9 cellular contexts compared by ENCODE assay signal in the genomic region with DNA sequence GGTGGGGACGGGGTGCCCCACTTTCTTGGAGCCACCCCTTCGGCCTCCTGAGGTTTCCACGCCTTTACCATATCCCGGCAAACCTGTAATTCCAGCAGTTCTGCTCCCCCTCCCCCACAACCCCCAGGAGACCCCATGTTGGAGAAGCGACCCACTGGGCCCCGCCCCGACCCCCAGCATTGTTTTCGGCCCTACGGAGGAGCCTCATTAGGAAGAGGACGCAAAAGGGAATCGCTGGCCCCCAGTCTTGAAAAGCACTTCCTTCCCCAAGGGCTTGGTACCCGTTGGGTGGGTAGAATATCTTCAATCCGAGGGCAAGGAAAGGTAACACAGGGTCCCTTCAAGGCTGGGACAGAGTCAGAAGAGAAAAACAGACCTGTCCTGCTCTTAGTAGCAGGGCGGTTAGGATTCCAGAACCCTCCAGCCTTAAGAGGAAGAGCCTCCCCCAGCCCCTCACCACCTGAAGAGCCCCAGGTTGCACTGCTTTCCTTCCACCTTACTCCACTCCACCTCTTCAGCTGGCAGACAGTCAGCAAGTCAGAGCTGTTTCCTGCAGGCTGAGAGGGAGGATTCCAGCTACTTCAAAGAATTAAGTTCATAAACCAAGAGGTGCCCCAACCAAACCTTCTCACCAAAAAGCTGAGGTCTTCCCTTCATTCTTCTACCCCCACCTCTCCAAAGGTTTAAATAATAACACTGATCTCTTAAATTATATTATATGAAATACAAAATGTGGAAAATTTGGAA. TPM values are rescaled to one million over a fixed set of nuclear protein-coding genes. Genes with fewer than 3 reads are reported as not detected.
A peak's percentile ranks its signal among the peaks of the same experiment; 100 is the strongest.
DNase-seq lines count a peak whose midpoint lies in the region; ATAC-seq, FAIRE-seq and TF ChIP-seq lines count a peak whose summit lies in the region.
"Had no signal": no experiment of that assay in that cellular context is flagged by ENCODE, and none has a peak within 500 bp of the region (broad histone marks: within the 10 kb centered on the region; RNA-seq: fewer than 3 reads in every experiment).

No MANE protein-coding gene starts in this region.

- peak overlapping the region; percentile 88 to 95 for H3K4me2 ChIP-seq in H1 (ENCODE audit: insufficient read depth in 1 of 2, low read depth in 2 of 2, low read length in 2 of 2)
- H3K4me2 ChIP-seq: KMS-11 had no signal

- TF ChIP-seq POLR2A in H1 (IDR thresholded peaks at IDR 0.05; ENCODE audit: control extremely low read depth in 1 of 2, low read depth in 2 of 2, low read length in 2 of 2): no peak

- CTCF ChIA-PET in AG04450 (lab: Charles Lee): no interaction called here
- CTCF ChIA-PET in H1 (lab: Charles Lee; ENCODE audit: partially characterized antibody): interaction anchor here (0.6 to 1.0 kb wide), 2 partner anchors 44 to 175 kb away, joined by 3 to 4 read pairs; no protein-coding TSS in a partner anchor

- TF ChIP-seq CTCF in AG04450 (IDR thresholded peaks at IDR 0.05; ENCODE audit: low read depth, low read length) (no peak), H1 (IDR thresholded peaks at IDR 0.05; ENCODE audit: control extremely low read depth in 1 of 3, insufficient read depth in 1 of 3, low read depth in 1 of 3, low read length in 3 of 3) (no peak)

- WGBS in H1 (ENCODE audit: extremely low coverage in 1 of 2, insufficient coverage in 1 of 2, insufficient read length in 1 of 2, insufficient replicate concordance in 2 of 2, low coverage in 1 of 2, low lambda C conversion rate in 2 of 2, missing lambda C conversion rate in 1 of 2), 2 experiments: 6% methylated on average over 13 of the region's 14 CpGs; no CpG with 5 or more reads in 1 of the 2 experiments

- H3K9me3 Mint-ChIP-seq in naive thymus-derived CD8-positive, alpha-beta T cell: no peaks in the 10 kb centered on the region

- H3K36me3 Mint-ChIP-seq in naive thymus-derived CD8-positive, alpha-beta T cell: no peaks in the 10 kb centered on the region

- FAIRE-seq in H1 (lab: Jason Lieb, UNC): no peak

- H2AK5ac ChIP-seq in H1 (ENCODE audit: low read depth, low read length): no peak overlapping the region

- H2BK20ac ChIP-seq in H1 (ENCODE audit: low read length): no peak overlapping the region

- no peak overlapping the region for H2BK120ac ChIP-seq in H1 (replicated peaks; ENCODE audit: low read depth, low read length)

- peak overlapping the region; percentile 44; the same call in 1 of the 2 replicates for H2BK5ac ChIP-seq in H1 (ENCODE audit: low read depth, low read length)

- peaks cover 17% of the 10 kb centered on the region; the same call in 1 of the 2 replicates for H3K23me2 ChIP-seq in H1 (ENCODE audit: low read depth, low read length)

- H3K23ac ChIP-seq in H1 (ENCODE audit: insufficient read length): no peak overlapping the region

- H3K27me3 ChIP-seq in AG04450 (ENCODE audit: control insufficient read depth, insufficient read depth, low read length) (no peaks in the 10 kb centered on the region), MG63 (no peaks in the 10 kb centered on the region), H1 (replicated peaks in 1 of 4; ENCODE audit: control insufficient read depth in 3 of 4, extremely low read depth in 1 of 4, insufficient read depth in 3 of 4, low read length in 3 of 4) (peaks cover 0 to 2% (median 0%) of the 10 kb centered on the region in 4 experiments; a peak in 2 of 7 replicates)

- POLR2A ChIA-PET in AG04450 (lab: Yijun Ruan, JAX) (no interaction called here), H1 (lab: Charles Lee; ENCODE audit: partially characterized antibody) (interaction anchor here (0.6 to 1.5 kb wide), 5 partner anchors 10 to 135 kb away, joined by 3 to 4 read pairs (median 3); partner anchors contain the start of gene SERPINF1)
- POLR2A ChIA-PET in naive thymus-derived CD8-positive, alpha-beta T cell (lab: Charles Lee): interaction anchor here (0.6 to 1.6 kb wide), 2 partner anchors 19 to 27 kb away, joined by 3 to 5 read pairs; no protein-coding TSS in a partner anchor

- no peak overlapping the region for H3K56ac ChIP-seq in H1 (replicated peaks; ENCODE audit: insufficient read length, low read depth, low read length)

- no peak overlapping the region for H4K91ac ChIP-seq in H1 (replicated peaks; ENCODE audit: insufficient read length, low read length)

- H3K4me3 ChIP-seq in AG04450 (ENCODE audit: low read depth, low read length) (peak overlapping the region; percentile 66), MG63 (peak overlapping the region; percentile 49), H1 (ENCODE audit: extremely low read depth in 1 of 4, insufficient read depth in 2 of 4, low read depth in 3 of 4, low read length in 4 of 4) (peak overlapping the region; percentile 58 to 77 (median 73))

- H3K18ac ChIP-seq in H1 (ENCODE audit: extremely low read depth, low read length): no peak overlapping the region; the same call in 1 of the 2 replicates

- peak overlapping the region; percentile 56 to 83 (median 74) for H3K4me3 Mint-ChIP-seq in naive thymus-derived CD8-positive, alpha-beta T cell

- H3K79me2 ChIP-seq in H1 (ENCODE audit: control insufficient read depth in 1 of 2, insufficient read depth in 2 of 2, low read length in 2 of 2): no peaks in the 10 kb centered on the region

- H3K4me1 Mint-ChIP-seq in naive thymus-derived CD8-positive, alpha-beta T cell: peaks cover 8 to 32% (median 26%) of the 10 kb centered on the region in 4 donors

- H3K14ac ChIP-seq in H1 (ENCODE audit: insufficient read length): no peak overlapping the region

- H3K9me3 ChIP-seq in AG04450 (ENCODE audit: control insufficient read depth, insufficient read depth, low read length) (no peaks in the 10 kb centered on the region; the same call in 1 of the 2 replicates), MG63 (no peaks in the 10 kb centered on the region), H1 (ENCODE audit: insufficient read depth in 2 of 2, low read depth in 1 of 2, low read length in 1 of 2) (no peaks in the 10 kb centered on the region)

- peaks cover 7% of the 10 kb centered on the region; the same call in 1 of the 2 replicates for H3K79me1 ChIP-seq in H1 (ENCODE audit: low read depth, low read length)

- H3K36me3 ChIP-seq in MG63 (peaks cover 32% of the 10 kb centered on the region), H1 (ENCODE audit: control insufficient read depth in 2 of 4, insufficient read depth in 4 of 4, low read length in 3 of 4) (no peaks in the 10 kb centered on the region)

- peaks cover 0 to 7% of the 10 kb centered on the region in 2 experiments for H4K20me1 ChIP-seq in H1 (replicated peaks in 1 of 2; ENCODE audit: control insufficient read depth in 1 of 2, insufficient read depth in 2 of 2, low read length in 2 of 2)

- no peak for TF ChIP-seq RAD21 in H1 (IDR thresholded peaks at IDR 0.05 in 1 of 2, conservative IDR thresholded peaks at IDR 0.05 in 1 of 2; ENCODE audit: low read depth in 2 of 2, low read length in 2 of 2)

- H3K4me1 ChIP-seq in H1 (replicated peaks in 1 of 4; ENCODE audit: control insufficient read depth in 3 of 4, insufficient read depth in 4 of 4, low read length in 3 of 4): peaks cover 0 to 19% (median 15%) of the 10 kb centered on the region in 4 experiments; a peak in 6 of 7 replicates

- no peak overlapping the region; the same call in 1 of the 2 replicates for H2AFZ ChIP-seq in H1 (ENCODE audit: low read length)

- peak overlapping the region in 1 of 4 experiments; percentile 43; a peak in 2 of 7 replicates for H3K9ac ChIP-seq in H1 (replicated peaks in 1 of 4; ENCODE audit: extremely low read depth in 1 of 4, low read depth in 3 of 4, low read length in 3 of 4)
- H3K9ac ChIP-seq: KMS-11 had no signal

- H2BK15ac ChIP-seq in H1 (ENCODE audit: low read length): peak overlapping the region; percentile 72

- ATAC-seq in naive thymus-derived CD8-positive, alpha-beta T cell: peak; percentile 11 to 15
- no peak for ATAC-seq in HG03196 (IDR thresholded peaks at IDR 0.05; ENCODE audit: unreplicated experiment)

- peaks cover 3 to 40% (median 21%) of the 10 kb centered on the region in 5 donors for H3K27me3 Mint-ChIP-seq in naive thymus-derived CD8-positive, alpha-beta T cell

- no peak overlapping the region; the same call in 1 of the 2 replicates for H4K8ac ChIP-seq in H1 (ENCODE audit: extremely low read depth, insufficient read depth, low read length)

- TF ChIP-seq EP300 in H1 (IDR thresholded peaks at IDR 0.05; ENCODE audit: borderline replicate concordance in 1 of 2, low read depth in 2 of 2, low read length in 2 of 2): no peak

- H2BK12ac ChIP-seq in H1 (ENCODE audit: low read depth, low read length): peak overlapping the region; percentile 68; the same call in 1 of the 2 replicates

- H3K4ac ChIP-seq in H1 (replicated peaks; ENCODE audit: insufficient read length, low read depth, low read length): no peak overlapping the region

- no peak overlapping the region for H4K5ac ChIP-seq in H1 (ENCODE audit: insufficient read length, low read depth, low read length)

- H3K27ac ChIP-seq in AG04450 (ENCODE audit: low read depth, low read length) (peak overlapping the region; percentile 70), H1 (ENCODE audit: low read depth, low read length) (no peak overlapping the region)
- H3K27ac ChIP-seq: KMS-11 had no signal

- peak overlapping the region in 5 of 10 donors; percentile 14 to 66 (median 32) for H3K27ac Mint-ChIP-seq in naive thymus-derived CD8-positive, alpha-beta T cell

- DNase-seq in AG04450 (ENCODE audit: low read depth, low spot score) (no peak), MG63 (no peak), H1 (ENCODE audit: low read depth in 1 of 2, low spot score in 2 of 2) (peak in 1 of 2 experiments; percentile 61), NCI-H1092 (lab: John Stamatoyannopoulos, UW) (no peak), midbrain (lab: John Stamatoyannopoulos, UW) (no peak)
- peak in 2 of 10 donors; percentile 28 to 39 for DNase-seq in naive thymus-derived CD8-positive, alpha-beta T cell
- no peak for DNase-seq in activated CD4-positive, CD25-positive, alpha-beta regulatory T cell treated with anti-CD3 and anti-CD28 coated beads, Interleukin-2, amount 50 U/mL, for 72 hours

RNA-seq across cellular contexts. Expression of gene TLCD2, which starts 0.8 kb away (rescaled TPM):
- polyA plus RNA-seq in AG04450 (2011; rRNA removed): 3.0 and 3.1 TPM in 2 replicates
- polyA minus RNA-seq in AG04450 (2011; rRNA and poly(A)+ RNA removed): 3.1 and 3.2 TPM in 2 replicates
- total RNA-seq in MG63 (2014; rRNA removed; shearing (Covaris generic); ENCODE audit: low replicate concordance): 0.37 and 0.59 TPM in 2 replicates
- total RNA-seq in H1 (2021; fragmentation: NEBNext Ultra II Directional; extraction: Animal tissue kit (Norgen Biotek cat#: 25700)): 1.3 and 1.4 TPM in 2 replicates
- 0.47 and 0.69 TPM in 2 replicates for polyA plus RNA-seq in H1 (2011; rRNA removed)
- polyA plus RNA-seq in H1 (2011; cell fraction: cytosol; rRNA removed): 0.83 TPM
- polyA plus RNA-seq in H1 (2011; cell fraction: nucleus; rRNA removed): 2.2 TPM
- polyA plus RNA-seq in H1 (2012, experiment 1 of 2): 1.4 to 1.9 TPM (median 1.5 TPM) in 4 replicates
- polyA plus RNA-seq in H1 (2012, experiment 2 of 2): 0.58 TPM
- polyA plus RNA-seq in H1 (2013, experiment 1 of 2): 1.9 TPM
- polyA plus RNA-seq in H1 (2013, experiment 2 of 2): 1.6 TPM
- 0.85 and 1.0 TPM in 2 replicates for polyA minus RNA-seq in H1 (2011; rRNA and poly(A)+ RNA removed)
- polyA minus RNA-seq in H1 (2011; cell fraction: cytosol; rRNA and poly(A)+ RNA removed): 0.66 TPM
- 2.1 TPM for polyA minus RNA-seq in H1 (2011; cell fraction: nucleus; rRNA and poly(A)+ RNA removed)
- total RNA-seq in naive thymus-derived CD8-positive, alpha-beta T cell: not detected
- polyA plus RNA-seq in naive thymus-derived CD8-positive, alpha-beta T cell: not detected

RNA-seq across cellular contexts. Expression of gene WDR81, which starts 13.5 kb away (rescaled TPM):
- polyA plus RNA-seq in AG04450 (2011; rRNA removed): 2.9 and 3.6 TPM in 2 replicates
- 5.7 and 6.9 TPM in 2 replicates for polyA minus RNA-seq in AG04450 (2011; rRNA and poly(A)+ RNA removed)
- total RNA-seq in MG63 (2014; rRNA removed; shearing (Covaris generic); ENCODE audit: low replicate concordance): 7.2 and 20.3 TPM in 2 replicates
- 12.3 and 13.1 TPM in 2 replicates for total RNA-seq in H1 (2021; fragmentation: NEBNext Ultra II Directional; extraction: Animal tissue kit (Norgen Biotek cat#: 25700))
- polyA plus RNA-seq in H1 (2011; rRNA removed): 9.1 and 12.9 TPM in 2 replicates
- 8.0 TPM for polyA plus RNA-seq in H1 (2011; cell fraction: cytosol; rRNA removed)
- polyA plus RNA-seq in H1 (2011; cell fraction: nucleus; rRNA removed): 30.5 TPM
- 7.4 to 14.0 TPM (median 13.7 TPM) in 4 replicates for polyA plus RNA-seq in H1 (2012, experiment 1 of 2)
- polyA plus RNA-seq in H1 (2012, experiment 2 of 2): 10.3 TPM
- polyA plus RNA-seq in H1 (2013, experiment 1 of 2): 6.6 TPM
- 5.4 TPM for polyA plus RNA-seq in H1 (2013, experiment 2 of 2)
- polyA minus RNA-seq in H1 (2011; rRNA and poly(A)+ RNA removed): 7.8 and 8.5 TPM in 2 replicates
- 10.5 TPM for polyA minus RNA-seq in H1 (2011; cell fraction: cytosol; rRNA and poly(A)+ RNA removed)
- 13.8 TPM for polyA minus RNA-seq in H1 (2011; cell fraction: nucleus; rRNA and poly(A)+ RNA removed)
- 10 to 100 TPM; 48.2 to 50.7 TPM for total RNA-seq in naive thymus-derived CD8-positive, alpha-beta T cell
- polyA plus RNA-seq in naive thymus-derived CD8-positive, alpha-beta T cell: 10 to 100 TPM in 1 of 3 donors, 1 to 10 TPM in 2; 6.8 to 20.6 (median 9.2) TPM

RNA-seq across cellular contexts. Expression of gene PRPF8, which starts 26.3 kb away (rescaled TPM):
- polyA plus RNA-seq in AG04450 (2011; rRNA removed) (126 and 161 TPM in 2 replicates), H1 (2011; rRNA removed) (271 and 337 TPM in 2 replicates)
- 420 and 507 TPM in 2 replicates for polyA minus RNA-seq in AG04450 (2011; rRNA and poly(A)+ RNA removed)
- 80.5 and 100 TPM in 2 replicates for total RNA-seq in MG63 (2014; rRNA removed; shearing (Covaris generic); ENCODE audit: low replicate concordance)
- 328 and 329 TPM in 2 replicates for total RNA-seq in H1 (2021; fragmentation: NEBNext Ultra II Directional; extraction: Animal tissue kit (Norgen Biotek cat#: 25700))
- 171 TPM for polyA plus RNA-seq in H1 (2011; cell fraction: cytosol; rRNA removed)
- 475 TPM for polyA plus RNA-seq in H1 (2011; cell fraction: nucleus; rRNA removed)
- 269 to 356 TPM (median 294 TPM) in 4 replicates for polyA plus RNA-seq in H1 (2012, experiment 1 of 2)
- polyA plus RNA-seq in H1 (2012, experiment 2 of 2): 746 TPM
- polyA plus RNA-seq in H1 (2013, experiment 1 of 2): 148 TPM
- 123 TPM for polyA plus RNA-seq in H1 (2013, experiment 2 of 2)
- 610 and 698 TPM in 2 replicates for polyA minus RNA-seq in H1 (2011; rRNA and poly(A)+ RNA removed)
- polyA minus RNA-seq in H1 (2011; cell fraction: cytosol; rRNA and poly(A)+ RNA removed): 338 TPM
- polyA minus RNA-seq in H1 (2011; cell fraction: nucleus; rRNA and poly(A)+ RNA removed): 277 TPM
- total RNA-seq in naive thymus-derived CD8-positive, alpha-beta T cell: 100 to 1,000 TPM; 523 to 532 TPM
- polyA plus RNA-seq in naive thymus-derived CD8-positive, alpha-beta T cell: 100 to 1,000 TPM; 133 to 227 (median 176) TPM

RNA-seq across cellular contexts. Expression of gene SERPINF2, which starts 31.7 kb away (rescaled TPM):
- polyA plus RNA-seq in AG04450 (2011; rRNA removed): 0.07 TPM in 1 of 2 replicates, not detected in the other
- polyA minus RNA-seq in AG04450 (2011; rRNA and poly(A)+ RNA removed): not detected in 2 replicates
- total RNA-seq in MG63 (2014; rRNA removed; shearing (Covaris generic); ENCODE audit: low replicate concordance): not detected in 2 replicates
- total RNA-seq in H1 (2021; fragmentation: NEBNext Ultra II Directional; extraction: Animal tissue kit (Norgen Biotek cat#: 25700)): 1.6 and 1.8 TPM in 2 replicates
- polyA plus RNA-seq in H1 (2011; rRNA removed): 3.2 and 5.5 TPM in 2 replicates
- 3.3 TPM for polyA plus RNA-seq in H1 (2011; cell fraction: cytosol; rRNA removed)
- polyA plus RNA-seq in H1 (2011; cell fraction: nucleus; rRNA removed): 2.3 TPM
- polyA plus RNA-seq in H1 (2012, experiment 1 of 2): 1.1 to 2.2 TPM (median 1.7 TPM) in 4 replicates
- polyA plus RNA-seq in H1 (2012, experiment 2 of 2): 1.3 TPM
- polyA plus RNA-seq in H1 (2013, experiment 1 of 2): 0.81 TPM
- 0.81 TPM for polyA plus RNA-seq in H1 (2013, experiment 2 of 2)
- 0.73 and 0.82 TPM in 2 replicates for polyA minus RNA-seq in H1 (2011; rRNA and poly(A)+ RNA removed)
- polyA minus RNA-seq in H1 (2011; cell fraction: cytosol; rRNA and poly(A)+ RNA removed): 1.8 TPM
- polyA minus RNA-seq in H1 (2011; cell fraction: nucleus; rRNA and poly(A)+ RNA removed): 0.60 TPM
- total RNA-seq in naive thymus-derived CD8-positive, alpha-beta T cell: 1 to 10 TPM in 1 of 2 experiments, under 1 TPM in 1; 0.85 to 1.5 TPM
- under 1 TPM in 2 of 3 donors, not detected in 1; 0.10 to 0.25 TPM for polyA plus RNA-seq in naive thymus-derived CD8-positive, alpha-beta T cell

RNA-seq across cellular contexts. Expression of gene SERPINF1, which starts 50.9 kb away (rescaled TPM):
- polyA plus RNA-seq in AG04450 (2011; rRNA removed): 376 and 473 TPM in 2 replicates
- 64.2 and 93.9 TPM in 2 replicates for polyA minus RNA-seq in AG04450 (2011; rRNA and poly(A)+ RNA removed)
- 1.2 and 5.0 TPM in 2 replicates for total RNA-seq in MG63 (2014; rRNA removed; shearing (Covaris generic); ENCODE audit: low replicate concordance)
- 41.5 and 42.3 TPM in 2 replicates for total RNA-seq in H1 (2021; fragmentation: NEBNext Ultra II Directional; extraction: Animal tissue kit (Norgen Biotek cat#: 25700))
- polyA plus RNA-seq in H1 (2011; rRNA removed): 136 and 161 TPM in 2 replicates
- 112 TPM for polyA plus RNA-seq in H1 (2011; cell fraction: cytosol; rRNA removed)
- 138 TPM for polyA plus RNA-seq in H1 (2011; cell fraction: nucleus; rRNA removed)
- 44.7 to 50.6 TPM (median 49.2 TPM) in 4 replicates for polyA plus RNA-seq in H1 (2012, experiment 1 of 2)
- polyA plus RNA-seq in H1 (2012, experiment 2 of 2): 62.1 TPM
- 94.4 TPM for polyA plus RNA-seq in H1 (2013, experiment 1 of 2)
- 101 TPM for polyA plus RNA-seq in H1 (2013, experiment 2 of 2)
- polyA minus RNA-seq in H1 (2011; rRNA and poly(A)+ RNA removed): 45.7 and 57.7 TPM in 2 replicates
- 29.4 TPM for polyA minus RNA-seq in H1 (2011; cell fraction: cytosol; rRNA and poly(A)+ RNA removed)
- 23.2 TPM for polyA minus RNA-seq in H1 (2011; cell fraction: nucleus; rRNA and poly(A)+ RNA removed)
- 10 to 100 TPM; 12.4 to 13.9 TPM for total RNA-seq in naive thymus-derived CD8-positive, alpha-beta T cell
- 10 to 100 TPM in 2 of 3 donors, 1 to 10 TPM in 1; 8.0 to 32.4 (median 21.7) TPM for polyA plus RNA-seq in naive thymus-derived CD8-positive, alpha-beta T cell
